8 cellular contexts compared by ENCODE assay signal in genomic region chr21:41777934-41778815, GRCh38. TPM values are rescaled to one million over a fixed set of nuclear protein-coding genes. Genes with fewer than 3 reads are reported as not detected.
DNase-seq lines count a peak whose midpoint lies in the region; ATAC-seq and TF ChIP-seq lines count a peak whose summit lies in the region.

No MANE protein-coding gene starts in this region.

- POLR2A ChIA-PET in MCF 10A (lab: Yijun Ruan, JAX): interaction anchor here (0.6 to 6.4 kb wide), 11 partner anchors 8 to 495 kb away, joined by 3 to 98 read pairs (median 5); partner anchors contain the start of gene RIPK4

- no peaks in the 10 kb centered on the region for H3K9me3 ChIP-seq in iPS-20b (ENCODE audit: insufficient read depth, low read depth, low read length)
- no peaks in the 10 kb centered on the region for H3K9me3 ChIP-seq in smooth muscle cell (replicated peaks; ENCODE audit: low read depth)

- H3K27me3 ChIP-seq in GM06990 (replicated peaks; ENCODE audit: control insufficient read depth, insufficient read depth, low read length): no peaks in the 10 kb centered on the region; the same call in none of the 2 replicates
- peaks cover 21% of the 10 kb centered on the region for H3K27me3 ChIP-seq in iPS-20b (ENCODE audit: insufficient read depth, low read length)
- peaks cover 40% of the 10 kb centered on the region for H3K27me3 ChIP-seq in smooth muscle cell (ENCODE audit: low read depth)

- H3K36me3 ChIP-seq in GM06990 (ENCODE audit: control insufficient read depth, insufficient read depth, low read length): no peaks in the 10 kb centered on the region
- H3K36me3 ChIP-seq in iPS-20b (ENCODE audit: insufficient read depth, low read depth, low read length): no peaks in the 10 kb centered on the region
- no peaks in the 10 kb centered on the region for H3K36me3 ChIP-seq in smooth muscle cell (ENCODE audit: low read depth)

- H3K27ac ChIP-seq in iPS-20b (ENCODE audit: low read length): no peak overlapping the region
- H3K27ac ChIP-seq in smooth muscle cell (ENCODE audit: low read depth): no peak overlapping the region

- BruUV-seq in MCF 10A (replicated peaks; lab: Mats Ljungman, UMichigan): no TSS peak

- H2AFZ ChIP-seq in smooth muscle cell (ENCODE audit: low read depth): peak overlapping the region; percentile 64

- no peaks in the 10 kb centered on the region for H3K9me3 Mint-ChIP-seq in MCF 10A (ENCODE audit: unreplicated experiment)

- CTCF ChIA-PET in MCF 10A (lab: Yijun Ruan, JAX): interaction anchor here (0.6 to 5.3 kb wide), 22 partner anchors 8 to 581 kb away, joined by 3 to 106 read pairs (median 4); no protein-coding TSS in a partner anchor

- H3F3A ChIP-seq in smooth muscle cell (ENCODE audit: low read depth): no peaks in the 10 kb centered on the region

- WGBS in smooth muscle cell (ENCODE audit: low lambda C conversion rate): 17% methylated on average over 45 of the region's 45 CpGs

- H3K27me3 Mint-ChIP-seq in MCF 10A (ENCODE audit: insufficient read depth, unreplicated experiment): no peaks in the 10 kb centered on the region

- H3K27ac Mint-ChIP-seq in MCF 10A (ENCODE audit: low read depth, unreplicated experiment): peak overlapping the region; percentile 21

- no peaks in the 10 kb centered on the region for H4K20me1 ChIP-seq in smooth muscle cell (ENCODE audit: low read depth)

- ATAC-seq in GM18519 (IDR thresholded peaks at IDR 0.05; ENCODE audit: low FRiP score, unreplicated experiment): no peak

- H3K4me3 ChIP-seq in AG09309 (ENCODE audit: control insufficient read depth, low read depth, low read length): no peak overlapping the region
- no peak overlapping the region for H3K4me3 ChIP-seq in GM06990 (replicated peaks; ENCODE audit: low read depth, low read length)
- peak overlapping the region; percentile 54; the same call in 1 of the 2 replicates for H3K4me3 ChIP-seq in iPS-20b (ENCODE audit: low read length)
- H3K4me3 ChIP-seq in smooth muscle cell: no peak overlapping the region

- intact Hi-C loops in MCF 10A (cut with micrococcal nuclease): loop anchor here (1.0 to 10.0 kb wide), 3 partner anchors 39 to 493 kb away; no protein-coding TSS in a partner anchor

- H3K4me3 Mint-ChIP-seq in MCF 10A (ENCODE audit: unreplicated experiment): no peak overlapping the region

- H3K36me3 Mint-ChIP-seq in MCF 10A (ENCODE audit: insufficient read depth, unreplicated experiment): no peaks in the 10 kb centered on the region

- H3K4me1 Mint-ChIP-seq in MCF 10A (ENCODE audit: insufficient read depth, unreplicated experiment): peaks cover 19% of the 10 kb centered on the region

- H3K4me1 ChIP-seq in iPS-20b (ENCODE audit: insufficient read depth, low read length): peaks cover 13% of the 10 kb centered on the region; the same call in 1 of the 2 replicates
- H3K4me1 ChIP-seq in smooth muscle cell (ENCODE audit: low read depth): peaks cover 13% of the 10 kb centered on the region

- H3K4me2 ChIP-seq in smooth muscle cell: peak overlapping the region; percentile 84

- TF ChIP-seq CTCF in AG09309 (IDR thresholded peaks at IDR 0.05; ENCODE audit: control insufficient read depth, insufficient read depth, low read depth, low read length, missing control alignments) (peak; percentile 97), GM06990 (IDR thresholded peaks at IDR 0.05; ENCODE audit: insufficient read depth, low read length, poor library complexity, severe bottlenecking) (peak; percentile 44), MCF 10A (IDR thresholded peaks at IDR 0.05; ENCODE audit: unreplicated experiment) (peak; percentile 96), smooth muscle cell (IDR thresholded peaks at IDR 0.05; ENCODE audit: borderline replicate concordance, insufficient read depth, poor library complexity, severe bottlenecking) (peak; percentile 90)

- H3K9ac ChIP-seq in iPS-20b (ENCODE audit: low read depth, low read length) (no peak overlapping the region; the same call in 1 of the 2 replicates), smooth muscle cell (ENCODE audit: low read depth) (no peak overlapping the region)

- no peaks in the 10 kb centered on the region for H3K79me2 ChIP-seq in smooth muscle cell (ENCODE audit: low read depth)

- DNase-seq in AG09309 (ENCODE audit: low read depth) (peak; percentile 55), GM06990 (ENCODE audit: extremely low read depth, insufficient read length) (no peak), NCI-H2196 (lab: John Stamatoyannopoulos, UW; ENCODE audit: unreplicated experiment) (peak; percentile 79), MCF 10A (ENCODE audit: unreplicated experiment) (peak; percentile 94), smooth muscle cell (lab: John Stamatoyannopoulos, UW; ENCODE audit: unreplicated experiment) (peak; percentile 51)
- no peak for DNase-seq in activated naive CD4-positive, alpha-beta T cell treated with Interleukin-2 at 50 U/mL for 16 hours

RNA-seq across cellular contexts. Expression of gene RIPK4, which starts 11.3 kb away (rescaled TPM):
- total RNA-seq in MCF 10A (2022) (14.0 and 22.3 TPM in 2 replicates), smooth muscle cell (2.6 and 3.7 TPM in 2 replicates)
- polyA plus RNA-seq in smooth muscle cell: 1.1 and 7.4 TPM in 2 replicates

Comparison
In these comparisons a context has a peak if more than half of its experiments do, and no peak if none do; other contexts are left out.
1. DNase-seq: peak in AG09309 (single experiment), NCI-H2196 (single experiment), MCF 10A (single experiment) and smooth muscle cell (single experiment); none in GM06990 (single experiment) and activated naive CD4-positive, alpha-beta T cell treated with Interleukin-2 at 50 U/mL for 16 hours (single experiment).
2. CTCF ChIP-seq: peak in every context shown above with its lines; median percentile 97 in AG09309; 96 in MCF 10A; 90 in smooth muscle cell; 44 in GM06990.